7 cellular contexts compared by ENCODE assay signal in genomic region chr19:49690073-49690655, GRCh38. TPM values are rescaled to one million over a fixed set of nuclear protein-coding genes. Genes with fewer than 3 reads are reported as not detected.
A peak's percentile ranks its signal among the peaks of the same experiment; 100 is the strongest.
DNase-seq lines count a peak whose midpoint lies in the region; ATAC-seq, FAIRE-seq and TF ChIP-seq lines count a peak whose summit lies in the region.

No MANE protein-coding gene starts in this region.

- no peaks in the 10 kb centered on the region for H3K27me3 ChIP-seq in K562 (ENCODE audit: control insufficient read depth in 2 of 2, insufficient read depth in 2 of 2, low read length in 2 of 2)
- H3K27me3 ChIP-seq in layer of hippocampus (ENCODE audit: control insufficient read depth, insufficient read depth, low read length): no peaks in the 10 kb centered on the region
- H3K27me3 ChIP-seq in stomach smooth muscle (ENCODE audit: control insufficient read depth in 1 of 2, insufficient read depth in 2 of 2, low read length in 2 of 2): peaks cover 10 to 22% of the 10 kb centered on the region in 2 donors

- H3K9me3 Mint-ChIP-seq in IgD-negative memory B cell: no peaks in the 10 kb centered on the region

- POLR2A ChIA-PET in K562 (lab: Yijun Ruan, JAX): interaction anchor here (1.5 kb wide), 1 partner anchor 14 kb away, joined by 4 read pairs; no protein-coding TSS in a partner anchor

- no peak for TF ChIP-seq POLR2A in K562 (conservative IDR thresholded peaks at IDR 0.05)

- H3K9ac ChIP-seq in K562 (ENCODE audit: insufficient read depth in 1 of 2, low read depth in 2 of 2, low read length in 2 of 2): no peak overlapping the region
- peak overlapping the region; percentile 35 to 51 for H3K9ac ChIP-seq in stomach smooth muscle (ENCODE audit: low read length in 2 of 2)

- no peaks in the 10 kb centered on the region for H3K79me2 ChIP-seq in K562 (ENCODE audit: control insufficient read depth, insufficient read depth, low read length)

- in situ Hi-C loops in K562 (cut with MboI) (no loop called here), GM13976 (cut with MboI; ENCODE audit: low sequenced_read_pairs, unreplicated experiment) (no loop called here)

- no peak for TF ChIP-seq RAD21 in K562 (CRISPR knock-in tag; conservative IDR thresholded peaks at IDR 0.05 in 1 of 2, IDR thresholded peaks at IDR 0.05 in 1 of 2)

- no peak for TF ChIP-seq CTCF in K562 (IDR thresholded peaks at IDR 0.05 in 2 of 3, conservative IDR thresholded peaks at IDR 0.05 in 1 of 3; ENCODE audit: insufficient read depth in 2 of 3, low read depth in 1 of 3, low read length in 3 of 3)
- TF ChIP-seq CTCF in GM13976 (IDR thresholded peaks at IDR 0.05; ENCODE audit: borderline replicate concordance, control extremely low read depth, extremely low read depth, insufficient read depth, missing control alignments): no peak

- H3K36me3 Mint-ChIP-seq in IgD-negative memory B cell: peaks cover 9% of the 10 kb centered on the region

- DNase-seq in K562 (ENCODE audit: extremely low read depth in 1 of 4, low spot score in 3 of 4) (no peak), SKM-1 (lab: John Stamatoyannopoulos, UW; ENCODE audit: unreplicated experiment) (no peak), GM13976 (ENCODE audit: low spot score) (no peak), NOMO-1 treated with dmso at 0.1 percent for 144 hours (lab: John Stamatoyannopoulos, UW; ENCODE audit: unreplicated experiment) (no peak)

- no peaks in the 10 kb centered on the region for H3K9me1 ChIP-seq in K562 (ENCODE audit: control insufficient read depth, insufficient read depth, low read length)

- peaks cover 0 to 57% of the 10 kb centered on the region in 2 experiments; a peak in 2 of 5 replicates for H3K4me1 ChIP-seq in K562 (replicated peaks in 1 of 2; ENCODE audit: control insufficient read depth in 2 of 2, insufficient read depth in 2 of 2, low read length in 2 of 2)
- peaks cover 25% of the 10 kb centered on the region for H3K4me1 ChIP-seq in stomach smooth muscle (ENCODE audit: control insufficient read depth, insufficient read depth, low read length)

- no peaks in the 10 kb centered on the region for H4K20me1 ChIP-seq in K562 (replicated peaks; ENCODE audit: control insufficient read depth, insufficient read depth, low read length)

- no peak overlapping the region for H3K27ac ChIP-seq in K562 (ENCODE audit: extremely low read depth, low read depth, low read length)
- peak overlapping the region; percentile 82 for H3K27ac ChIP-seq in layer of hippocampus (ENCODE audit: low read depth, low read length)
- H3K27ac ChIP-seq in stomach smooth muscle (ENCODE audit: low read length): peak overlapping the region; percentile 31

- no peak for ATAC-seq in K562

- H3K9me3 ChIP-seq in K562 (replicated peaks; ENCODE audit: control insufficient read depth, insufficient read depth, low read depth, low read length) (no peaks in the 10 kb centered on the region), stomach smooth muscle (ENCODE audit: control insufficient read depth in 2 of 2, low read length in 2 of 2) (no peaks in the 10 kb centered on the region)

- no peak overlapping the region for H3K4me2 ChIP-seq in K562 (ENCODE audit: insufficient read depth, low read length)

- no peak for FAIRE-seq in K562 (lab: Jason Lieb, UNC)

- H3K27me3 Mint-ChIP-seq in IgD-negative memory B cell: peaks cover 21% of the 10 kb centered on the region

- no peak overlapping the region for H2AFZ ChIP-seq in K562 (ENCODE audit: low read depth, low read length)

- H3K36me3 ChIP-seq in K562 (ENCODE audit: control insufficient read depth, insufficient read depth, low read length) (peaks cover 42% of the 10 kb centered on the region; the same call in 2 of the 3 replicates), stomach smooth muscle (ENCODE audit: control insufficient read depth in 2 of 2, insufficient read depth in 2 of 2, low read length in 2 of 2) (peaks cover 13 to 18% of the 10 kb centered on the region in 2 donors)

- CTCF ChIA-PET in K562 (lab: Yijun Ruan, JAX; ENCODE audit: low intra/inter-chr PET ratio): no interaction called here

- no peak for TF ChIP-seq EP300 in K562 (IDR thresholded peaks at IDR 0.05; ENCODE audit: low read length)

- WGBS in K562 (ENCODE audit: insufficient coverage, low coverage, missing lambda C conversion rate): 93% methylated on average over 27 of the region's 39 CpGs

- no peak overlapping the region for H3K4me3 ChIP-seq in K562
- peak overlapping the region; percentile 65 to 79 for H3K4me3 ChIP-seq in stomach smooth muscle (ENCODE audit: low read length in 2 of 2)

- intact Hi-C loops in K562 (cut with micrococcal nuclease): no loop called here

- H3K4me1 Mint-ChIP-seq in IgD-negative memory B cell: peaks cover 9 to 14% (median 13%) of the 10 kb centered on the region in 3 donors

- no TSS peak for BruUV-seq in K562 (replicated peaks; lab: Mats Ljungman, UMichigan)

- H3K4me3 Mint-ChIP-seq in IgD-negative memory B cell: peak overlapping the region; percentile 51 to 95 (median 74)

- H3K27ac Mint-ChIP-seq in IgD-negative memory B cell: peak overlapping the region in 1 of 3 donors; percentile 44

RNA-seq across cellular contexts. Expression of gene CPT1C, which starts 0.8 kb away (rescaled TPM):
- polyA plus RNA-seq in IgD-negative memory B cell (not detected), K562 (2011; rRNA removed) (1.9 and 3.6 TPM in 2 replicates), K562 (2014; fragmentation: Illumina TruSeq; extraction: Trizol) (4.8 and 5.1 TPM in 2 replicates), K562 (2014; fragmentation: Nextera tagmentation; extraction: Ambion mirVana) (10 to 100 TPM; 11.5 to 12.3 TPM), K562 (2014; rRNA removed) (2.1 and 4.0 TPM in 2 replicates)
- total RNA-seq in K562 (2011; cell fraction: chromatin; rRNA removed; ENCODE audit: low replicate concordance): 2.6 and 5.2 TPM in 2 replicates
- total RNA-seq in K562 (2011; cell fraction: nucleolus; rRNA removed): 3.6 and 3.7 TPM in 2 replicates
- 1.8 and 3.9 TPM in 2 replicates for total RNA-seq in K562 (2011; cell fraction: nucleoplasm; rRNA removed)
- total RNA-seq in K562 (2014; rRNA removed) (2.5 and 2.7 TPM in 2 replicates), K562 (2014; rRNA removed; fragmentation: Illumina TruSeq; extraction: Trizol) (1.9 and 3.0 TPM in 2 replicates), K562 (2015; rRNA removed; fragmentation: Illumina TruSeq; extraction: Trizol) (2.1 and 2.8 TPM in 2 replicates), K562 (2021) (3.1 and 4.4 TPM in 2 replicates)
- polyA plus RNA-seq in K562 (2011; cell fraction: cytosol; rRNA removed): 4.7 and 7.4 TPM in 2 replicates
- polyA plus RNA-seq in K562 (2011; cell fraction: nucleus; rRNA removed): 3.6 and 4.2 TPM in 2 replicates
- 5.1 and 6.1 TPM in 2 replicates for polyA plus RNA-seq in K562 (2012)
- polyA minus RNA-seq in K562 (2011; rRNA and poly(A)+ RNA removed): 0.53 and 0.96 TPM in 2 replicates
- not detected in 2 replicates for polyA minus RNA-seq in K562 (2011; cell fraction: cytosol; rRNA and poly(A)+ RNA removed)
- 0.27 and 2.1 TPM in 2 replicates for polyA minus RNA-seq in K562 (2011; cell fraction: nucleus; rRNA and poly(A)+ RNA removed)

RNA-seq across cellular contexts. Expression of gene ADM5, which starts 0.8 kb away (rescaled TPM):
- polyA plus RNA-seq in IgD-negative memory B cell: 0.65 TPM
- total RNA-seq in K562 (2011; cell fraction: chromatin; rRNA removed; ENCODE audit: low replicate concordance): 13.0 and 50.8 TPM in 2 replicates
- total RNA-seq in K562 (2011; cell fraction: nucleolus; rRNA removed): 29.6 and 33.4 TPM in 2 replicates
- total RNA-seq in K562 (2011; cell fraction: nucleoplasm; rRNA removed): 21.0 and 23.9 TPM in 2 replicates
- 2.4 and 2.7 TPM in 2 replicates for total RNA-seq in K562 (2014; rRNA removed)
- total RNA-seq in K562 (2014; rRNA removed; fragmentation: Illumina TruSeq; extraction: Trizol): 0.32 and 0.47 TPM in 2 replicates
- total RNA-seq in K562 (2015; rRNA removed; fragmentation: Illumina TruSeq; extraction: Trizol): 1.9 and 2.4 TPM in 2 replicates
- 5.4 and 7.0 TPM in 2 replicates for total RNA-seq in K562 (2021)
- 1.3 and 2.2 TPM in 2 replicates for polyA plus RNA-seq in K562 (2011; rRNA removed)
- polyA plus RNA-seq in K562 (2011; cell fraction: cytosol; rRNA removed): 1.8 and 4.7 TPM in 2 replicates
- polyA plus RNA-seq in K562 (2011; cell fraction: nucleus; rRNA removed): 24.4 and 55.5 TPM in 2 replicates
- polyA plus RNA-seq in K562 (2012): 3.6 and 4.4 TPM in 2 replicates
- polyA plus RNA-seq in K562 (2014; fragmentation: Illumina TruSeq; extraction: Trizol): 2.1 and 2.7 TPM in 2 replicates
- polyA plus RNA-seq in K562 (2014; fragmentation: Nextera tagmentation; extraction: Ambion mirVana): under 1 TPM in 1 of 2 experiments, not detected in 1; 0.13 TPM
- polyA plus RNA-seq in K562 (2014; rRNA removed): 5.7 and 8.4 TPM in 2 replicates
- polyA minus RNA-seq in K562 (2011; rRNA and poly(A)+ RNA removed): 0.15 and 0.60 TPM in 2 replicates
- 1.0 and 1.3 TPM in 2 replicates for polyA minus RNA-seq in K562 (2011; cell fraction: cytosol; rRNA and poly(A)+ RNA removed)
- polyA minus RNA-seq in K562 (2011; cell fraction: nucleus; rRNA and poly(A)+ RNA removed): 6.1 and 6.9 TPM in 2 replicates

RNA-seq across cellular contexts. Expression of gene PRMT1, which starts 13.1 kb away (rescaled TPM):
- polyA plus RNA-seq in IgD-negative memory B cell: 187 TPM
- 329 and 693 TPM in 2 replicates for total RNA-seq in K562 (2011; cell fraction: chromatin; rRNA removed; ENCODE audit: low replicate concordance)
- 420 and 469 TPM in 2 replicates for total RNA-seq in K562 (2011; cell fraction: nucleolus; rRNA removed)
- total RNA-seq in K562 (2011; cell fraction: nucleoplasm; rRNA removed): 336 and 338 TPM in 2 replicates
- total RNA-seq in K562 (2014; rRNA removed): 371 and 483 TPM in 2 replicates
- 132 and 169 TPM in 2 replicates for total RNA-seq in K562 (2014; rRNA removed; fragmentation: Illumina TruSeq; extraction: Trizol)
- total RNA-seq in K562 (2015; rRNA removed; fragmentation: Illumina TruSeq; extraction: Trizol): 326 and 337 TPM in 2 replicates
- total RNA-seq in K562 (2021): 324 and 326 TPM in 2 replicates
- polyA plus RNA-seq in K562 (2011; rRNA removed): 407 and 436 TPM in 2 replicates
- 562 and 863 TPM in 2 replicates for polyA plus RNA-seq in K562 (2011; cell fraction: cytosol; rRNA removed)
- polyA plus RNA-seq in K562 (2011; cell fraction: nucleus; rRNA removed): 575 and 667 TPM in 2 replicates
- polyA plus RNA-seq in K562 (2012): 194 and 423 TPM in 2 replicates
- polyA plus RNA-seq in K562 (2014; fragmentation: Illumina TruSeq; extraction: Trizol): 446 and 465 TPM in 2 replicates
- polyA plus RNA-seq in K562 (2014; fragmentation: Nextera tagmentation; extraction: Ambion mirVana): 10 to 100 TPM; 13.3 to 74.0 TPM
- 464 and 510 TPM in 2 replicates for polyA plus RNA-seq in K562 (2014; rRNA removed)
- polyA minus RNA-seq in K562 (2011; rRNA and poly(A)+ RNA removed): 337 and 429 TPM in 2 replicates
- 187 and 188 TPM in 2 replicates for polyA minus RNA-seq in K562 (2011; cell fraction: cytosol; rRNA and poly(A)+ RNA removed)
- polyA minus RNA-seq in K562 (2011; cell fraction: nucleus; rRNA and poly(A)+ RNA removed): 171 and 244 TPM in 2 replicates

RNA-seq across cellular contexts. Expression of gene BCL2L12, which starts 24.4 kb away (rescaled TPM):
- polyA plus RNA-seq in IgD-negative memory B cell (16.8 TPM), K562 (2011; rRNA removed) (81.2 and 95.3 TPM in 2 replicates), K562 (2014; fragmentation: Illumina TruSeq; extraction: Trizol) (85.6 and 184 TPM in 2 replicates), K562 (2014; fragmentation: Nextera tagmentation; extraction: Ambion mirVana) (1 to 10 TPM; 7.4 to 7.5 TPM), K562 (2014; rRNA removed) (263 and 282 TPM in 2 replicates)
- 31.5 and 83.3 TPM in 2 replicates for total RNA-seq in K562 (2011; cell fraction: chromatin; rRNA removed; ENCODE audit: low replicate concordance)
- 79.4 and 85.7 TPM in 2 replicates for total RNA-seq in K562 (2011; cell fraction: nucleolus; rRNA removed)
- total RNA-seq in K562 (2011; cell fraction: nucleoplasm; rRNA removed): 47.0 and 50.7 TPM in 2 replicates
- total RNA-seq in K562 (2014; rRNA removed) (128 and 169 TPM in 2 replicates), K562 (2014; rRNA removed; fragmentation: Illumina TruSeq; extraction: Trizol) (17.0 and 18.8 TPM in 2 replicates), K562 (2015; rRNA removed; fragmentation: Illumina TruSeq; extraction: Trizol) (26.5 and 29.4 TPM in 2 replicates), K562 (2021) (183 and 185 TPM in 2 replicates)
- polyA plus RNA-seq in K562 (2011; cell fraction: cytosol; rRNA removed): 132 and 350 TPM in 2 replicates
- 132 and 212 TPM in 2 replicates for polyA plus RNA-seq in K562 (2011; cell fraction: nucleus; rRNA removed)
- polyA plus RNA-seq in K562 (2012): 164 and 177 TPM in 2 replicates
- 8.8 and 10.7 TPM in 2 replicates for polyA minus RNA-seq in K562 (2011; rRNA and poly(A)+ RNA removed)
- 29.2 and 36.0 TPM in 2 replicates for polyA minus RNA-seq in K562 (2011; cell fraction: cytosol; rRNA and poly(A)+ RNA removed)
- polyA minus RNA-seq in K562 (2011; cell fraction: nucleus; rRNA and poly(A)+ RNA removed): 22.6 and 24.0 TPM in 2 replicates

RNA-seq across cellular contexts. Expression of gene IRF3, which starts 24.5 kb away (rescaled TPM):
- polyA plus RNA-seq in IgD-negative memory B cell (66.0 TPM), K562 (2011; rRNA removed) (54.5 and 66.4 TPM in 2 replicates), K562 (2014; fragmentation: Illumina TruSeq; extraction: Trizol) (118 and 119 TPM in 2 replicates), K562 (2014; fragmentation: Nextera tagmentation; extraction: Ambion mirVana) (10 to 100 TPM in 1 of 2 experiments, 1 to 10 TPM in 1; 7.5 to 11.6 TPM), K562 (2014; rRNA removed) (118 and 145 TPM in 2 replicates)
- 63.4 and 152 TPM in 2 replicates for total RNA-seq in K562 (2011; cell fraction: chromatin; rRNA removed; ENCODE audit: low replicate concordance)
- 90.7 and 93.9 TPM in 2 replicates for total RNA-seq in K562 (2011; cell fraction: nucleolus; rRNA removed)
- total RNA-seq in K562 (2011; cell fraction: nucleoplasm; rRNA removed): 78.8 and 106 TPM in 2 replicates
- total RNA-seq in K562 (2014; rRNA removed) (113 and 160 TPM in 2 replicates), K562 (2014; rRNA removed; fragmentation: Illumina TruSeq; extraction: Trizol) (28.5 and 40.9 TPM in 2 replicates), K562 (2015; rRNA removed; fragmentation: Illumina TruSeq; extraction: Trizol) (64.0 and 65.4 TPM in 2 replicates), K562 (2021) (125 and 132 TPM in 2 replicates)
- 56.8 and 134 TPM in 2 replicates for polyA plus RNA-seq in K562 (2011; cell fraction: cytosol; rRNA removed)
- polyA plus RNA-seq in K562 (2011; cell fraction: nucleus; rRNA removed): 106 and 215 TPM in 2 replicates
- polyA plus RNA-seq in K562 (2012): 119 and 139 TPM in 2 replicates
- 11.1 and 16.9 TPM in 2 replicates for polyA minus RNA-seq in K562 (2011; rRNA and poly(A)+ RNA removed)
- 36.4 and 44.4 TPM in 2 replicates for polyA minus RNA-seq in K562 (2011; cell fraction: cytosol; rRNA and poly(A)+ RNA removed)
- polyA minus RNA-seq in K562 (2011; cell fraction: nucleus; rRNA and poly(A)+ RNA removed): 13.9 and 17.5 TPM in 2 replicates

Comparison
In these comparisons a context has a peak if more than half of its experiments do, and no peak if none do; other contexts are left out.
1. H3K9ac ChIP-seq: peak in stomach smooth muscle (2 of 2); none in K562 (0 of 2).